ENCODE assay signal across 8 cellular contexts in genomic region chr11:114440971-114441810, GRCh38. TPM values are rescaled to one million over a fixed set of nuclear protein-coding genes. Genes with fewer than 3 reads are reported as not detected.
A peak's percentile ranks its signal among the peaks of the same experiment; 100 is the strongest.
DNase-seq lines count a peak whose midpoint lies in the region; ATAC-seq and TF ChIP-seq lines count a peak whose summit lies in the region.

No MANE protein-coding gene starts in this region.

- peaks cover 69% of the 10 kb centered on the region for H3K79me2 ChIP-seq in PC-9 (ENCODE audit: low read depth)

- peak overlapping the region; percentile 93 for H3K4me2 ChIP-seq in PC-9

- peaks cover under 1% of the 10 kb centered on the region for H3K9me3 Mint-ChIP-seq in type B pancreatic cell

- no peak for ATAC-seq in heart right ventricle
- ATAC-seq in GM19023 (IDR thresholded peaks at IDR 0.05; ENCODE audit: unreplicated experiment) = no peak
- no peak for ATAC-seq in GM18861 (IDR thresholded peaks at IDR 0.05; ENCODE audit: unreplicated experiment)

- 65 to 68% methylated on average over 8 of the region's 8 CpGs for WGBS in heart right ventricle, 2 donors

- H3K4me1 ChIP-seq in heart right ventricle (peaks cover 4 to 51% (median 32%) of the 10 kb centered on the region in 9 donors), PC-9 (replicated peaks; ENCODE audit: insufficient read depth) (peaks cover 33% of the 10 kb centered on the region)

- H3K27ac Mint-ChIP-seq in type B pancreatic cell = peak overlapping the region; percentile 76

- peaks cover 49% of the 10 kb centered on the region for H3K4me1 Mint-ChIP-seq in type B pancreatic cell (ENCODE audit: unreplicated experiment)

- CTCF ChIA-PET in PC-9 (lab: Charles Lee) = no interaction called here

- H4K20me1 ChIP-seq in PC-9 (ENCODE audit: insufficient read depth) = peaks cover 46% of the 10 kb centered on the region

- TF ChIP-seq CTCF in heart right ventricle (IDR thresholded peaks at IDR 0.05) (no peak), PC-9 (conservative IDR thresholded peaks at IDR 0.05) (no peak), fibroblast of the aortic adventitia (IDR thresholded peaks at IDR 0.05; ENCODE audit: insufficient read depth, low read length) (no peak), type B pancreatic cell (conservative IDR thresholded peaks at IDR 0.05) (no peak)

- H3K4me3 ChIP-seq in heart right ventricle (peak overlapping the region in 8 of 10 donors; percentile 71 to 99 (median 85)), PC-9 (peak overlapping the region; percentile 80), fibroblast of the aortic adventitia (ENCODE audit: low read depth, low read length) (peak overlapping the region; percentile 96)

- POLR2A ChIA-PET in PC-9 (lab: Charles Lee; ENCODE audit: unreplicated experiment) = no interaction called here

- no peak overlapping the region for H2AFZ ChIP-seq in PC-9

- H3K27ac ChIP-seq in heart right ventricle = peak overlapping the region in 6 of 10 donors; percentile 85 to 91 (median 90)
- no peak overlapping the region for H3K27ac ChIP-seq in PC-9

- H3K27me3 ChIP-seq in heart right ventricle (no peaks in the 10 kb centered on the region), PC-9 (ENCODE audit: insufficient read depth, low read depth) (no peaks in the 10 kb centered on the region)

- peaks cover 25% of the 10 kb centered on the region for H3F3A ChIP-seq in PC-9 (ENCODE audit: insufficient read depth, low read depth)

- H3K36me3 ChIP-seq in heart right ventricle (peaks cover 0 to 38% (median 0%) of the 10 kb centered on the region in 9 donors), PC-9 (ENCODE audit: low read depth) (peaks cover 37% of the 10 kb centered on the region)

- peaks cover 26% of the 10 kb centered on the region for H3K36me3 Mint-ChIP-seq in type B pancreatic cell

- H3K9me3 ChIP-seq in heart right ventricle (no peaks in the 10 kb centered on the region), PC-9 (ENCODE audit: insufficient read depth, low read depth) (no peaks in the 10 kb centered on the region)

- BruUV-seq in PC-9 (replicated peaks; lab: Mats Ljungman, UMichigan) = no TSS peak

- H3K4me3 Mint-ChIP-seq in type B pancreatic cell = peak overlapping the region; percentile 86

- intact Hi-C loops in heart right ventricle (cut with DNase I) = loop anchor here in 3 of 10 donors (5.0 kb wide), 1 partner anchor 39 kb away; the partner anchor contains the start of genes C11orf71 (in 3 of the 3) and RBM7 (in 3 of the 3)
- intact Hi-C loops in cardiac septum (cut with DNase I) = no loop called here
- intact Hi-C loops in PC-9 (cut with micrococcal nuclease; ENCODE audit: unreplicated experiment) = no loop called here

- H3K27me3 Mint-ChIP-seq in type B pancreatic cell = no peaks in the 10 kb centered on the region

- H3K9me2 ChIP-seq in PC-9 (ENCODE audit: insufficient read depth) = no peaks in the 10 kb centered on the region

- DNase-seq in heart right ventricle = no peak
- no peak for DNase-seq in cardiac septum (ENCODE audit: low spot score)
- DNase-seq in PC-9 = no peak
- DNase-seq in fibroblast of the aortic adventitia (ENCODE audit: low read depth) = no peak
- DNase-seq in type B pancreatic cell (ENCODE audit: extremely low spot score, unreplicated experiment) = no peak
- no peak for DNase-seq in cerebellar nuclear complex (lab: John Stamatoyannopoulos, UW)

RNA-seq across cellular contexts. Expression of gene REXO2, which starts 1.9 kb away (rescaled TPM):
- total RNA-seq in heart right ventricle (100 to 1,000 TPM; 140 to 204 (median 174) TPM), cardiac septum (162 TPM), PC-9 (2021) (117 and 145 TPM in 2 replicates), fibroblast of the aortic adventitia (ENCODE audit: low replicate concordance) (162 and 571 TPM in 2 replicates), type B pancreatic cell (ENCODE audit: low replicate concordance) (84.9 and 166 TPM in 2 replicates)
- 100 to 1,000 TPM in 1 of 2 donors, 10 to 100 TPM in 1; 85.4 to 142 TPM for polyA plus RNA-seq in heart right ventricle

RNA-seq across cellular contexts. Expression of gene RBM7, which starts 40.7 kb away (rescaled TPM):
- 10 to 100 TPM; 16.8 to 29.3 (median 21.3) TPM for total RNA-seq in heart right ventricle
- polyA plus RNA-seq in heart right ventricle = 1 to 10 TPM; 3.9 to 7.9 TPM
- 20.3 TPM for total RNA-seq in cardiac septum
- 18.9 and 34.7 TPM in 2 replicates for total RNA-seq in PC-9 (2021)
- total RNA-seq in fibroblast of the aortic adventitia (ENCODE audit: low replicate concordance) = 5.6 and 45.6 TPM in 2 replicates
- total RNA-seq in type B pancreatic cell (ENCODE audit: low replicate concordance) = 32.6 and 53.8 TPM in 2 replicates

RNA-seq across cellular contexts. Expression of gene C11orf71, which starts 40.9 kb away (rescaled TPM):
- total RNA-seq in heart right ventricle (10 to 100 TPM in 7 of 10 donors, 1 to 10 TPM in 3; 7.1 to 14.4 (median 10.9) TPM), cardiac septum (9.9 TPM), PC-9 (2021) (3.7 and 4.9 TPM in 2 replicates), fibroblast of the aortic adventitia (ENCODE audit: low replicate concordance) (2.5 and 4.2 TPM in 2 replicates), type B pancreatic cell (ENCODE audit: low replicate concordance) (11.8 and 15.5 TPM in 2 replicates)
- 10 to 100 TPM in 1 of 2 donors, 1 to 10 TPM in 1; 3.7 to 10.5 TPM for polyA plus RNA-seq in heart right ventricle
